17 cellular contexts compared by ENCODE assay signal in the genomic region with DNA sequence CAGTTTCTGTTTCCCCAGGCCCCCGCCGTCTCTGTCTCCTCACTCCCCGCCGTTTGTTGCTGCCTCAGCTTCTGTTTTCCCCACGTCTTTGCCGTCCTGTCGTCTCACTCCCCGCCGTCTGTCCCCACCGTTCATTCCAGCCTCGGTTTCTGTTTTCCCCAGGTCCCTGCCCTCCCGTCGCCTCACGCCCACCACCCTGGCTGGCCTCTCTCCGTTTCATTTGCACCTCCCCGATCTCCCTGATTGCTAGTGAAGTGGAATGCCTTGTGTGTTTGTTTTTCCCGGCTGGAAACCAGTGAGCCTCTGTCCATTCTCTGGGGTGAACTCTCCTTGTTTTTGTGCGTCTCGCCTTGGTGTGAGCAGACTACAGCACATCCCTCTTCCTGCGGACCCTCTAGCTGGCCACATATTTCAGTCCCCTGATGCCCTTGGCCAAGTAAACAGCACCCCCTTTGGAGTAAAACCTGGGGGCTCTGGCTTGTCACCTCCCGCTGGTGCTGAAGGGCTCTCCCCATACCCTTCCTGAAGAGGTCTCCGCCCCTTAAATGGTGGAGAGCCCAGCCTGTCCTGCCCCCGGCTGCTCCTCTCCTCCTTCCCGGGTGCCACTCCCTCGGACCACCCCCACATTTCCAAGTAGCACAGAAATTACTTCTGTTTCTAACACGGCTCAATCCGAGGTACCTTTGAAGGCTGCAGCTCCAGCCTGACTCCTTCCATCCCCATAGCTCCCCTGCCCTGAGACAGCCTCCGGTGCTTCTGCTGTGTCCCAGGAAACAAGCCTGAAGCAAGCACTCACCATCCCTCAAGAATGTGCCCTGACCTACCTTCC. TPM values are rescaled to one million over a fixed set of nuclear protein-coding genes. Genes with fewer than 3 reads are reported as not detected.
DNase-seq lines count a peak whose midpoint lies in the region; ATAC-seq and TF ChIP-seq lines count a peak whose summit lies in the region.
"Had no signal": no experiment of that assay in that cellular context is flagged by ENCODE, and none has a peak within 500 bp of the region (broad histone marks: within the 10 kb centered on the region; RNA-seq: fewer than 3 reads in every experiment).

No MANE protein-coding gene starts in this region.

- H3K27me3 Mint-ChIP-seq in endothelial cell (ENCODE audit: unreplicated experiment), result peaks cover 12% of the 10 kb centered on the region
- H3K27me3 Mint-ChIP-seq: activated CD4-positive, alpha-beta memory T cell treated with anti-CD3 and anti-CD28 coated beads, Interleukin-2, amount 10 ng/mL, durations not matched to agents 7 days and 5 days; CD4-positive, CD25-positive, alpha-beta regulatory T cell had no signal

- no peaks in the 10 kb centered on the region for H3K9me3 Mint-ChIP-seq in endothelial cell (ENCODE audit: unreplicated experiment)
- H3K9me3 Mint-ChIP-seq: activated CD4-positive, alpha-beta memory T cell treated with anti-CD3 and anti-CD28 coated beads, Interleukin-2, amount 10 ng/mL, durations not matched to agents 7 days and 5 days had no signal

- TF ChIP-seq CTCF in endothelial cell (IDR thresholded peaks at IDR 0.05; ENCODE audit: unreplicated experiment), result no peak

- H3K36me3 Mint-ChIP-seq in endothelial cell (ENCODE audit: low read depth, unreplicated experiment), result peaks cover under 1% of the 10 kb centered on the region

- peaks cover 5% of the 10 kb centered on the region for H3K4me1 Mint-ChIP-seq in endothelial cell (ENCODE audit: unreplicated experiment)
- H3K4me1 Mint-ChIP-seq: activated CD4-positive, alpha-beta memory T cell treated with anti-CD3 and anti-CD28 coated beads, Interleukin-2, amount 10 ng/mL, durations not matched to agents 7 days and 5 days had no signal

- peak overlapping the region; percentile 48 for H3K4me3 Mint-ChIP-seq in endothelial cell (ENCODE audit: unreplicated experiment)
- H3K4me3 Mint-ChIP-seq: activated CD4-positive, alpha-beta memory T cell treated with anti-CD3 and anti-CD28 coated beads, Interleukin-2, amount 10 ng/mL, durations not matched to agents 7 days and 5 days; CD4-positive, CD25-positive, alpha-beta regulatory T cell had no signal

- ATAC-seq in HG02759 (IDR thresholded peaks at IDR 0.05; ENCODE audit: unreplicated experiment) (no peak), GM18505 (IDR thresholded peaks at IDR 0.05; ENCODE audit: unreplicated experiment) (no peak)
- ATAC-seq: heart left ventricle had no signal

- no peak overlapping the region for H3K27ac Mint-ChIP-seq in endothelial cell (ENCODE audit: unreplicated experiment)
- H3K27ac Mint-ChIP-seq: activated CD4-positive, alpha-beta memory T cell treated with anti-CD3 and anti-CD28 coated beads, Interleukin-2, amount 10 ng/mL, durations not matched to agents 7 days and 5 days had no signal

- no peak for TF ChIP-seq POLR2A in GM18505 (IDR thresholded peaks at IDR 0.05; ENCODE audit: borderline replicate concordance, extremely low read depth, insufficient read depth, insufficient read length)

- intact Hi-C loops in posterior vena cava (cut with DNase I), result no loop called here

- DNase-seq in NCI-H69 (lab: John Stamatoyannopoulos, UW) (peak; percentile 23), endothelial cell (ENCODE audit: low spot score) (no peak), posterior vena cava (ENCODE audit: low spot score) (peak; percentile 57), LoVo (ENCODE audit: low spot score) (no peak)
- DNase-seq: activated CD4-positive, alpha-beta memory T cell treated with anti-CD3 and anti-CD28 coated beads, Interleukin-2, amount 10 ng/mL, durations not matched to agents 7 days and 5 days; activated gamma-delta T cell treated with Interleukin-2 at 50 U/mL for 16 hours; caudate nucleus; CD4-positive, CD25-positive, alpha-beta regulatory T cell; erythroblast; Kasumi-1; NCI-H2029; NCI-H82; Right ventricle myocardium superior; stimulated activated CD4-positive, alpha-beta T cell treated with anti-CD3 and anti-CD28 coated beads, Interleukin-15, amount 100 ng/mL, for 24 hours had no signal

RNA-seq across cellular contexts. Expression of a gene that starts 13.2 kb away (rescaled TPM):
- total RNA-seq in endothelial cell (ENCODE audit: unreplicated experiment) (31.4 TPM), posterior vena cava (10 to 100 TPM; 15.3 to 16.4 TPM)

RNA-seq across cellular contexts. Expression of a gene that starts 13.4 kb away (rescaled TPM):
- total RNA-seq in endothelial cell (ENCODE audit: unreplicated experiment) (112 TPM), posterior vena cava (10 to 100 TPM; 63.5 to 73.5 TPM)

RNA-seq across cellular contexts. Expression of a gene that starts 27.9 kb away (rescaled TPM):
- 14.5 TPM for total RNA-seq in endothelial cell (ENCODE audit: unreplicated experiment)
- 10 to 100 TPM; 10.8 to 11.9 TPM for total RNA-seq in posterior vena cava

RNA-seq across cellular contexts. Expression of a gene that starts 41.4 kb away (rescaled TPM):
- total RNA-seq in endothelial cell (ENCODE audit: unreplicated experiment), result 14.9 TPM
- total RNA-seq in posterior vena cava, result 10 to 100 TPM; 19.0 to 29.0 TPM

RNA-seq across cellular contexts. Expression of a gene that starts 47.7 kb away (rescaled TPM):
- total RNA-seq in endothelial cell (ENCODE audit: unreplicated experiment) (not detected), posterior vena cava (under 1 TPM in 1 of 2 donors, not detected in 1; 0.14 TPM)

Comparison
In these comparisons a context has a peak if more than half of its experiments do, and no peak if none do; other contexts are left out.
1. DNase-seq: peak in NCI-H69 (single experiment) and posterior vena cava (single experiment); none in endothelial cell (single experiment) and LoVo (single experiment).